In genomic region chr13:110574161-110574560, GRCh38 we compare ENCODE assay signal across 30 cellular contexts. TPM values are rescaled to one million over a fixed set of nuclear protein-coding genes. Genes with fewer than 3 reads are reported as not detected.
"Had no signal": no experiment of that assay in that cellular context is flagged by ENCODE, and none has a peak within 500 bp of the region (broad histone marks: within the 10 kb centered on the region; RNA-seq: fewer than 3 reads in every experiment).

No MANE protein-coding gene starts in this region.

- ATAC-seq: activated CD4-positive, alpha-beta T cell treated with anti-CD3 and anti-CD28 coated beads for 36 hours; activated CD8-positive, alpha-beta memory T cell treated with anti-CD3 and anti-CD28 coated beads, Interleukin-2, amount 10 ng/mL, durations not matched to agents 7 days and 5 days; activated CD8-positive, alpha-beta T cell treated with anti-CD3 and anti-CD28 coated beads, Interleukin-2, amount 10 ng/mL, durations not matched to agents 7 days and 5 days; gastrocnemius medialis; naive thymus-derived CD4-positive, alpha-beta T cell; pancreas; stimulated activated naive B cell treated with anti-CD40 and anti-IgM and Interleukin-4, amounts not matched to agents 10 μg/mL and 1 μg/mL and 100 μg/mL, for 72 hours had no signal

- H3K4me3 Mint-ChIP-seq: activated CD4-positive, alpha-beta T cell treated with anti-CD3 and anti-CD28 coated beads for 36 hours; activated CD8-positive, alpha-beta memory T cell treated with anti-CD3 and anti-CD28 coated beads, Interleukin-2, amount 10 ng/mL, durations not matched to agents 7 days and 5 days; activated CD8-positive, alpha-beta T cell treated with anti-CD3 and anti-CD28 coated beads, Interleukin-2, amount 10 ng/mL, durations not matched to agents 7 days and 5 days; activated naive CD4-positive, alpha-beta T cell treated with anti-CD3 and anti-CD28 coated beads for 36 hours; activated naive CD8-positive, alpha-beta T cell treated with anti-CD3 and anti-CD28 coated beads for 36 hours; central memory CD8-positive, alpha-beta T cell; dendritic cell treated with granulocyte-macrophage colony-stimulating factor and Interleukin-4, amounts not matched to agents 40 ng/mL and 50 ng/mL, for 4 days; memory B cell; naive thymus-derived CD4-positive, alpha-beta T cell; stimulated activated naive B cell treated with anti-CD40 and anti-IgM and Interleukin-4, amounts not matched to agents 10 μg/mL and 1 μg/mL and 100 μg/mL, for 72 hours; T-helper 2 cell treated with Interferon-gamma antibody and Interleukin-4, amounts not matched to agents 5 μg/mL and 100 μg/mL, for 36 hours had no signal

- H3K27me3 ChIP-seq: adrenal gland, pancreas had no signal

- H3K27ac ChIP-seq: brain microvascular endothelial cell, epithelial cell of prostate, gastrocnemius medialis, pancreas, prostate gland, suprapubic skin, tibial nerve had no signal

- H3K4me3 ChIP-seq: adrenal gland, gastrocnemius medialis, pancreas, prostate gland, suprapubic skin, tibial nerve had no signal

- H3K9me3 ChIP-seq: adrenal gland, gastrocnemius medialis, pancreas, prostate gland, suprapubic skin, tibial nerve had no signal

- DNase-seq: activated CD4-positive, alpha-beta T cell treated with anti-CD3 and anti-CD28 coated beads for 36 hours; activated CD4-positive, CD25-positive, alpha-beta regulatory T cell; activated CD8-positive, alpha-beta memory T cell treated with anti-CD3 and anti-CD28 coated beads, Interleukin-2, amount 10 ng/mL, durations not matched to agents 7 days and 5 days; activated CD8-positive, alpha-beta T cell treated with anti-CD3 and anti-CD28 coated beads, Interleukin-2, amount 10 ng/mL, durations not matched to agents 7 days and 5 days; activated naive CD4-positive, alpha-beta T cell treated with anti-CD3 and anti-CD28 coated beads for 36 hours; activated naive CD8-positive, alpha-beta T cell treated with anti-CD3 and anti-CD28 coated beads for 36 hours; activated T-cell treated with anti-CD3 and anti-CD28 coated beads, Interleukin-2, amount 50 U/mL, for 48 hours; adrenal gland; brain microvascular endothelial cell; gastrocnemius medialis; glutamatergic neuron; midbrain; naive thymus-derived CD4-positive, alpha-beta T cell; nucleus accumbens; retina; stimulated activated CD4-positive, alpha-beta T cell treated with anti-CD3 and anti-CD28 coated beads, Interleukin-15, amount 100 ng/mL, for 24 hours; stimulated activated CD4-positive, alpha-beta T cell treated with anti-CD3 and anti-CD28 coated beads, Interleukin-2, amount 100 ng/mL, for 24 hours; stimulated activated naive B cell treated with anti-CD40 and anti-IgM and Interleukin-4, amounts not matched to agents 10 μg/mL and 1 μg/mL and 100 μg/mL, for 72 hours; T-helper 1 cell had no signal

- H3K27ac Mint-ChIP-seq: activated CD4-positive, alpha-beta T cell treated with anti-CD3 and anti-CD28 coated beads for 36 hours; activated CD8-positive, alpha-beta memory T cell treated with anti-CD3 and anti-CD28 coated beads, Interleukin-2, amount 10 ng/mL, durations not matched to agents 7 days and 5 days; activated CD8-positive, alpha-beta T cell treated with anti-CD3 and anti-CD28 coated beads, Interleukin-2, amount 10 ng/mL, durations not matched to agents 7 days and 5 days; activated naive CD4-positive, alpha-beta T cell treated with anti-CD3 and anti-CD28 coated beads for 36 hours; activated naive CD8-positive, alpha-beta T cell treated with anti-CD3 and anti-CD28 coated beads for 36 hours; activated T-helper 2 cell treated with anti-CD3 and anti-CD28 coated beads, Interferon-gamma antibody, Interleukin-2, Interleukin-4, amounts not matched to agents 10 μg/mL and 5 μg/mL and 100 μg/mL, durations not matched to agents 14 hours and 24 hours and 36 hours; memory B cell; naive thymus-derived CD4-positive, alpha-beta T cell; stimulated activated naive B cell treated with anti-CD40 and anti-IgM and Interleukin-4, amounts not matched to agents 10 μg/mL and 1 μg/mL and 100 μg/mL, for 72 hours; T-helper 2 cell treated with Interferon-gamma antibody and Interleukin-4, amounts not matched to agents 5 μg/mL and 100 μg/mL, for 36 hours had no signal

- H3K36me3 Mint-ChIP-seq: activated CD8-positive, alpha-beta memory T cell treated with anti-CD3 and anti-CD28 coated beads, Interleukin-2, amount 10 ng/mL, durations not matched to agents 7 days and 5 days; activated naive CD8-positive, alpha-beta T cell treated with anti-CD3 and anti-CD28 coated beads for 36 hours; memory B cell; naive thymus-derived CD4-positive, alpha-beta T cell; stimulated activated naive B cell treated with anti-CD40 and anti-IgM and Interleukin-4, amounts not matched to agents 10 μg/mL and 1 μg/mL and 100 μg/mL, for 72 hours had no signal

- H3K9me3 Mint-ChIP-seq: activated naive CD4-positive, alpha-beta T cell treated with anti-CD3 and anti-CD28 coated beads for 36 hours; activated naive CD8-positive, alpha-beta T cell treated with anti-CD3 and anti-CD28 coated beads for 36 hours; activated T-helper 2 cell treated with anti-CD3 and anti-CD28 coated beads, Interferon-gamma antibody, Interleukin-2, Interleukin-4, amounts not matched to agents 10 μg/mL and 5 μg/mL and 100 μg/mL, durations not matched to agents 14 hours and 24 hours and 36 hours; central memory CD8-positive, alpha-beta T cell; dendritic cell treated with granulocyte-macrophage colony-stimulating factor and Interleukin-4, amounts not matched to agents 40 ng/mL and 50 ng/mL, for 4 days; memory B cell; stimulated activated naive B cell treated with anti-CD40 and anti-IgM and Interleukin-4, amounts not matched to agents 10 μg/mL and 1 μg/mL and 100 μg/mL, for 72 hours; T-helper 2 cell treated with Interferon-gamma antibody and Interleukin-4, amounts not matched to agents 5 μg/mL and 100 μg/mL, for 36 hours had no signal

- H3K4me1 ChIP-seq: gastrocnemius medialis, prostate gland, suprapubic skin had no signal

- H3K36me3 ChIP-seq: adrenal gland, brain microvascular endothelial cell, gastrocnemius medialis, pancreas, prostate gland, suprapubic skin, tibial nerve had no signal

RNA-seq across cellular contexts. Expression of gene RAB20, which starts 12.6 kb away (rescaled TPM):
- polyA plus RNA-seq: neural cell had no signal
